In genomic region chr10:50614444-50615137, GRCh38 we compare ENCODE assay signal across 8 cellular contexts. TPM values are rescaled to one million over a fixed set of nuclear protein-coding genes. Genes with fewer than 3 reads are reported as not detected.
DNase-seq lines count a peak whose midpoint lies in the region; ATAC-seq and TF ChIP-seq lines count a peak whose summit lies in the region.

No MANE protein-coding gene starts in this region.

- no peaks in the 10 kb centered on the region for H3K79me2 ChIP-seq in trophoblast cell (ENCODE audit: control insufficient read depth, insufficient read depth, low read length, poor library complexity)

- no peaks in the 10 kb centered on the region for H3K79me1 ChIP-seq in trophoblast cell (ENCODE audit: low read length)

- H4K12ac ChIP-seq in trophoblast cell (ENCODE audit: low read depth, low read length): no peak overlapping the region

- peaks cover 0 to 50% of the 10 kb centered on the region in 2 donors for H3K4me1 ChIP-seq in right atrium auricular region
- H3K4me1 ChIP-seq in body of pancreas: peaks cover 78% of the 10 kb centered on the region
- peaks cover 9 to 13% of the 10 kb centered on the region in 2 experiments for H3K4me1 ChIP-seq in trophoblast cell (ENCODE audit: control insufficient read depth in 1 of 2, insufficient read depth in 2 of 2, low read length in 2 of 2)

- no peak overlapping the region for H3K4ac ChIP-seq in trophoblast cell (ENCODE audit: low read depth, low read length)

- H2BK5ac ChIP-seq in trophoblast cell (ENCODE audit: low read depth, low read length, poor library complexity): no peak overlapping the region

- ATAC-seq in Right ventricle myocardium superior (ENCODE audit: poor library complexity): peak; percentile 31
- peak; percentile 48 for ATAC-seq in HG03442 (IDR thresholded peaks at IDR 0.05; ENCODE audit: unreplicated experiment)
- peak; percentile 68 for ATAC-seq in body of pancreas

- H3K36me3 ChIP-seq in right atrium auricular region: no peaks in the 10 kb centered on the region
- no peaks in the 10 kb centered on the region for H3K36me3 ChIP-seq in body of pancreas (replicated peaks in 1 of 2; ENCODE audit: insufficient read depth in 1 of 2, low read depth in 2 of 2)
- H3K36me3 ChIP-seq in trophoblast cell (ENCODE audit: control insufficient read depth in 1 of 2, insufficient read depth in 2 of 2, low read length in 2 of 2): no peaks in the 10 kb centered on the region

- H3K4me2 ChIP-seq in trophoblast cell (ENCODE audit: low read length): peak overlapping the region; percentile 26

- intact Hi-C loops in Right ventricle myocardium superior (cut with DNase I) (no loop called here), body of pancreas (cut with DNase I) (loop anchor here (5.0 kb wide), 1 partner anchor 62 kb away; no protein-coding TSS in a partner anchor)

- DNase-seq in Right ventricle myocardium superior (no peak), right atrium auricular region (ENCODE audit: low spot score) (no peak), body of pancreas (peak; percentile 44 to 66 (median 54)), trophoblast cell (peak in 1 of 2 donors; percentile 45), AG08395 (ENCODE audit: low spot score) (no peak), NCI-H187 (lab: John Stamatoyannopoulos, UW) (no peak)
- DNase-seq in NK-92 treated with Interleukin-12 subunit alpha and Interleukin-12 subunit beta, amount 100 ng/mL, for 24 hours (lab: John Stamatoyannopoulos, UW): no peak

- H2AFZ ChIP-seq in trophoblast cell (ENCODE audit: insufficient read depth, low read length, poor library complexity): no peak overlapping the region

- no peak overlapping the region for H3K23ac ChIP-seq in trophoblast cell (ENCODE audit: low read length)

- H3K27ac ChIP-seq in right atrium auricular region: no peak overlapping the region
- peak overlapping the region; percentile 32 to 67 (median 62) for H3K27ac ChIP-seq in body of pancreas
- H3K27ac ChIP-seq in trophoblast cell (ENCODE audit: low read depth, low read length): no peak overlapping the region

- no peak overlapping the region for H4K8ac ChIP-seq in trophoblast cell (ENCODE audit: low read depth, low read length)

- H3K9me3 ChIP-seq in right atrium auricular region: no peaks in the 10 kb centered on the region
- H3K9me3 ChIP-seq in body of pancreas: no peaks in the 10 kb centered on the region
- H3K9me3 ChIP-seq in trophoblast cell (ENCODE audit: insufficient read depth, low read depth, low read length): no peaks in the 10 kb centered on the region

- H3K27me3 ChIP-seq in right atrium auricular region: no peaks in the 10 kb centered on the region
- H3K27me3 ChIP-seq in body of pancreas: no peaks in the 10 kb centered on the region
- no peaks in the 10 kb centered on the region for H3K27me3 ChIP-seq in trophoblast cell (ENCODE audit: insufficient read depth, low read length)

- H3K18ac ChIP-seq in trophoblast cell (ENCODE audit: low read length): no peak overlapping the region

- H3K9ac ChIP-seq in trophoblast cell (ENCODE audit: low read length): no peak overlapping the region

- no peak overlapping the region for H3K4me3 ChIP-seq in right atrium auricular region
- no peak overlapping the region for H3K4me3 ChIP-seq in body of pancreas
- no peak overlapping the region for H3K4me3 ChIP-seq in trophoblast cell (ENCODE audit: low read depth, low read length)

- H4K91ac ChIP-seq in trophoblast cell (ENCODE audit: low read depth, low read length): no peak overlapping the region

- no peak overlapping the region for H3K14ac ChIP-seq in trophoblast cell (ENCODE audit: low read length)

- TF ChIP-seq POLR2A in body of pancreas (IDR thresholded peaks at IDR 0.05): no peak

- TF ChIP-seq CTCF in right atrium auricular region (IDR thresholded peaks at IDR 0.05) (no peak), body of pancreas (IDR thresholded peaks at IDR 0.05) (peak in 5 of 7 experiments; percentile 16 to 57 (median 51))

- H2AK5ac ChIP-seq in trophoblast cell (ENCODE audit: low read length): no peak overlapping the region

- H2BK12ac ChIP-seq in trophoblast cell (ENCODE audit: low read length): no peak overlapping the region

- WGBS in body of pancreas, 2 donors: 30 to 45% methylated on average over 7 of the region's 7 CpGs
- no CpG with 5 or more reads among the region's 7 CpGs for WGBS in trophoblast cell (ENCODE audit: extremely low coverage, insufficient coverage, insufficient read length)

- no peak overlapping the region for H2BK120ac ChIP-seq in trophoblast cell (ENCODE audit: insufficient read depth, low read length, poor library complexity)

RNA-seq across cellular contexts. Expression of gene SGMS1, which starts 9.2 kb away (rescaled TPM):
- total RNA-seq in Right ventricle myocardium superior: 18.3 TPM
- total RNA-seq in right atrium auricular region: 10 to 100 TPM; 32.5 to 35.9 TPM
- total RNA-seq in body of pancreas: 10 to 100 TPM; 46.2 to 68.9 TPM
- 12.3 and 14.2 TPM in 2 replicates for polyA plus RNA-seq in trophoblast cell (2013)

Comparison
In these comparisons a context has a peak if more than half of its experiments do, and no peak if none do; other contexts are left out.
1. DNase-seq: peak in body of pancreas (4 of 4); none in Right ventricle myocardium superior (single experiment), right atrium auricular region (single experiment), AG08395 (single experiment), NK-92 treated with Interleukin-12 subunit alpha and Interleukin-12 subunit beta, amount 100 ng/mL, for 24 hours (single experiment) and NCI-H187 (0 of 2).
2. H3K27ac ChIP-seq: peak in body of pancreas (4 of 4); none in right atrium auricular region (0 of 2) and trophoblast cell (single experiment).
3. CTCF ChIP-seq: peak in body of pancreas (5 of 7); none in right atrium auricular region (0 of 2).
4. Peak in every context shown above with its lines, with median percentiles within 50 percentile points of each other: ATAC-seq.